21 cellular contexts compared by ENCODE assay signal in genomic region chr1:8276932-8277331, GRCh38. TPM values are rescaled to one million over a fixed set of nuclear protein-coding genes. Genes with fewer than 3 reads are reported as not detected.
DNase-seq lines count a peak whose midpoint lies in the region; ATAC-seq, FAIRE-seq and TF ChIP-seq lines count a peak whose summit lies in the region.
"Had no signal": no experiment of that assay in that cellular context is flagged by ENCODE, and none has a peak within 500 bp of the region (broad histone marks: within the 10 kb centered on the region; RNA-seq: fewer than 3 reads in every experiment).

No MANE protein-coding gene starts in this region.

- 0 out of 2 replicates have a peak overlapping the region, but pooled peaks have one; percentile 5 for H3K14ac ChIP-seq in H9 (ENCODE audit: insufficient read depth, low read length)

- no peak overlapping the region for H2BK15ac ChIP-seq in H9 (ENCODE audit: low read depth, low read length)

- no peak overlapping the region for H2BK20ac ChIP-seq in H9 (ENCODE audit: low read depth, low read length, poor library complexity, severe bottlenecking)

- no peaks in the 10 kb centered on the region for H3K79me2 ChIP-seq in H9 (ENCODE audit: insufficient read depth, low read length)
- no peaks in the 10 kb centered on the region for H3K79me2 ChIP-seq in astrocyte (ENCODE audit: insufficient read depth, low read length)

- H2BK12ac ChIP-seq in H9 (ENCODE audit: insufficient read length, low read depth, low read length), result no peak overlapping the region

- H2BK120ac ChIP-seq in H9 (ENCODE audit: low read depth, low read length, poor library complexity, severe bottlenecking), result no peak overlapping the region

- H3K27me3 Mint-ChIP-seq in activated CD4-positive, alpha-beta T cell treated with anti-CD3 and anti-CD28 coated beads for 36 hours, result peaks cover 12% of the 10 kb centered on the region
- peaks cover 13% of the 10 kb centered on the region for H3K27me3 Mint-ChIP-seq in activated CD4-positive, alpha-beta T cell treated with anti-CD3 and anti-CD28 coated beads, Interleukin-2, amount 10 ng/mL, durations not matched to agents 24 days and 14 days
- peaks cover 2% of the 10 kb centered on the region for H3K27me3 Mint-ChIP-seq in H9 (ENCODE audit: low read depth)
- peaks cover 5% of the 10 kb centered on the region for H3K27me3 Mint-ChIP-seq in astrocyte (ENCODE audit: low read depth, unreplicated experiment)
- H3K27me3 Mint-ChIP-seq in neural crest cell (ENCODE audit: low read depth), result peaks cover 9% of the 10 kb centered on the region

- H3K23ac ChIP-seq in H9 (ENCODE audit: insufficient read length, low read depth, low read length), result peak overlapping the region; percentile 12

- no peak overlapping the region for H3K18ac ChIP-seq in H9 (ENCODE audit: insufficient read length, low read depth, low read length)

- no peak overlapping the region for H3K4me3 Mint-ChIP-seq in activated CD4-positive, alpha-beta T cell treated with anti-CD3 and anti-CD28 coated beads for 36 hours
- H3K4me3 Mint-ChIP-seq in activated CD4-positive, alpha-beta T cell treated with anti-CD3 and anti-CD28 coated beads, Interleukin-2, amount 10 ng/mL, durations not matched to agents 24 days and 14 days, result no peak overlapping the region
- H3K4me3 Mint-ChIP-seq in H9 (no peak overlapping the region), astrocyte (ENCODE audit: unreplicated experiment) (no peak overlapping the region), neural crest cell (no peak overlapping the region)
- H3K4me3 Mint-ChIP-seq: CD4-positive, alpha-beta memory T cell had no signal

- H3K56ac ChIP-seq in H9 (ENCODE audit: insufficient read length, low read depth, low read length), result no peak overlapping the region

- H4K20me1 ChIP-seq in H9 (ENCODE audit: control insufficient read depth, insufficient read depth, insufficient read length) (no peaks in the 10 kb centered on the region), astrocyte (ENCODE audit: insufficient read depth, low read length) (no peaks in the 10 kb centered on the region)
- H4K20me1 ChIP-seq: BLaER1 had no signal

- no peak overlapping the region for H3K4ac ChIP-seq in H9 (ENCODE audit: low read depth, low read length)

- no peaks in the 10 kb centered on the region for H3K36me3 ChIP-seq in astrocyte (ENCODE audit: insufficient read depth, low read length)
- H3K36me3 ChIP-seq in HAP-1 (replicated peaks), result no peaks in the 10 kb centered on the region
- H3K36me3 ChIP-seq: BLaER1 had no signal

- H3K4me3 ChIP-seq in astrocyte (ENCODE audit: insufficient read depth, low read depth, low read length), result no peak overlapping the region
- no peak overlapping the region for H3K4me3 ChIP-seq in HAP-1
- H3K4me3 ChIP-seq: BLaER1, GM23248 had no signal

- no peak overlapping the region for H4K8ac ChIP-seq in H9 (replicated peaks; ENCODE audit: insufficient read length, low read depth, low read length)

- H2AFZ ChIP-seq in H9 (ENCODE audit: low read length) (no peak overlapping the region), astrocyte (ENCODE audit: low read depth, low read length) (no peak overlapping the region)
- H2AFZ ChIP-seq: GM23248 had no signal

- no peak for DNase-seq in activated CD4-positive, alpha-beta T cell treated with anti-CD3 and anti-CD28 coated beads for 36 hours
- no peak for DNase-seq in activated CD4-positive, alpha-beta T cell treated with anti-CD3 and anti-CD28 coated beads, Interleukin-2, amount 10 ng/mL, durations not matched to agents 24 days and 14 days
- DNase-seq in H9 (no peak), astrocyte (ENCODE audit: low read depth) (no peak), neural crest cell (ENCODE audit: low read depth, low spot score) (no peak), HAP-1 (ENCODE audit: low spot score in 2 of 2) (no peak), RPMI8226 (no peak)
- DNase-seq: ACHN; CD4-positive, alpha-beta memory T cell; KBM-7; MM.1S; NCI-H1048; NCI-H1417 treated with DMSO at 0.1 percent for 48 hours; NCI-H187; NCI-H446; NCI-H526; SHP77 had no signal

- H3K4me2 ChIP-seq in H9 (ENCODE audit: insufficient read depth, insufficient read length, low read length) (no peak overlapping the region), astrocyte (ENCODE audit: low read length) (no peak overlapping the region)
- H3K4me2 ChIP-seq: BLaER1 had no signal

- no peaks in the 10 kb centered on the region for H3K36me3 Mint-ChIP-seq in activated CD4-positive, alpha-beta T cell treated with anti-CD3 and anti-CD28 coated beads for 36 hours (ENCODE audit: low read depth)
- H3K36me3 Mint-ChIP-seq in activated CD4-positive, alpha-beta T cell treated with anti-CD3 and anti-CD28 coated beads, Interleukin-2, amount 10 ng/mL, durations not matched to agents 24 days and 14 days (ENCODE audit: low read depth), result no peaks in the 10 kb centered on the region
- H3K36me3 Mint-ChIP-seq in H9 (ENCODE audit: insufficient read depth in 1 of 3, low read depth in 3 of 3) (peaks cover 0 to 4% (median 2%) of the 10 kb centered on the region in 3 experiments; a peak in 3 of 7 replicates), astrocyte (ENCODE audit: low read depth, unreplicated experiment) (no peaks in the 10 kb centered on the region), neural crest cell (ENCODE audit: low read depth) (no peaks in the 10 kb centered on the region)
- H3K36me3 Mint-ChIP-seq: CD4-positive, alpha-beta memory T cell had no signal

- peaks cover 4% of the 10 kb centered on the region for H3K9me3 Mint-ChIP-seq in activated CD4-positive, alpha-beta T cell treated with anti-CD3 and anti-CD28 coated beads for 36 hours (ENCODE audit: low read depth)
- peaks cover 5% of the 10 kb centered on the region for H3K9me3 Mint-ChIP-seq in activated CD4-positive, alpha-beta T cell treated with anti-CD3 and anti-CD28 coated beads, Interleukin-2, amount 10 ng/mL, durations not matched to agents 24 days and 14 days
- H3K9me3 Mint-ChIP-seq in H9 (peaks cover 3 to 5% of the 10 kb centered on the region in 2 experiments; a peak in 2 of 5 replicates), astrocyte (ENCODE audit: unreplicated experiment) (no peaks in the 10 kb centered on the region), neural crest cell (peaks cover 8% of the 10 kb centered on the region)
- H3K9me3 Mint-ChIP-seq: CD4-positive, alpha-beta memory T cell had no signal

- no peak overlapping the region for H4K5ac ChIP-seq in H9 (ENCODE audit: insufficient read length, low read depth, low read length)

- H3K79me1 ChIP-seq in H9 (ENCODE audit: insufficient read depth, low read depth, low read length, poor library complexity, severe bottlenecking), result no peaks in the 10 kb centered on the region

- intact Hi-C loops in activated CD4-positive, alpha-beta T cell treated with anti-CD3 and anti-CD28 coated beads for 36 hours (cut with DNase I, micrococcal nuclease), result no loop called here
- intact Hi-C loops in activated CD4-positive, alpha-beta T cell treated with anti-CD3 and anti-CD28 coated beads, Interleukin-2, amount 10 ng/mL, durations not matched to agents 24 days and 14 days (cut with micrococcal nuclease), result no loop called here

- H3K23me2 ChIP-seq in H9 (ENCODE audit: insufficient read length, low read depth, low read length, poor library complexity, severe bottlenecking), result no peaks in the 10 kb centered on the region

- H3K27me3 ChIP-seq in H9 (ENCODE audit: insufficient read depth, low read length) (no peaks in the 10 kb centered on the region), astrocyte (ENCODE audit: insufficient read depth, low read length) (peaks cover 2% of the 10 kb centered on the region), HAP-1 (ENCODE audit: low read depth) (no peaks in the 10 kb centered on the region)
- H3K27me3 ChIP-seq: BLaER1 had no signal

- H2AK5ac ChIP-seq in H9 (ENCODE audit: insufficient read length, low read length), result no peak overlapping the region

- H3K27ac Mint-ChIP-seq in activated CD4-positive, alpha-beta T cell treated with anti-CD3 and anti-CD28 coated beads for 36 hours, result peak overlapping the region; percentile 52
- no peak overlapping the region for H3K27ac Mint-ChIP-seq in activated CD4-positive, alpha-beta T cell treated with anti-CD3 and anti-CD28 coated beads, Interleukin-2, amount 10 ng/mL, durations not matched to agents 24 days and 14 days
- peak overlapping the region in 1 of 3 experiments; percentile 5; a peak in 2 of 7 replicates for H3K27ac Mint-ChIP-seq in H9
- H3K27ac Mint-ChIP-seq in astrocyte (ENCODE audit: unreplicated experiment), result no peak overlapping the region
- H3K27ac Mint-ChIP-seq in neural crest cell (ENCODE audit: unreplicated experiment), result peak overlapping the region; percentile 83

- peak overlapping the region; percentile 26 for H2BK5ac ChIP-seq in H9 (ENCODE audit: insufficient read length, low read length)

- H3K9me3 ChIP-seq in H9 (ENCODE audit: control insufficient read depth, low read depth, low read length) (no peaks in the 10 kb centered on the region), astrocyte (ENCODE audit: insufficient read depth, low read depth, low read length) (no peaks in the 10 kb centered on the region), HAP-1 (no peaks in the 10 kb centered on the region)
- H3K9me3 ChIP-seq: BLaER1 had no signal

- peak; percentile 79 for FAIRE-seq in astrocyte (lab: Jason Lieb, UNC)

- CTCF ChIA-PET in activated CD4-positive, alpha-beta T cell treated with anti-CD3 and anti-CD28 coated beads for 36 hours (lab: Charles Lee), result interaction anchor here (0.7 kb wide), 1 partner anchor 500 kb away, joined by 3 read pairs; no protein-coding TSS in a partner anchor

- H3K4me1 Mint-ChIP-seq in activated CD4-positive, alpha-beta T cell treated with anti-CD3 and anti-CD28 coated beads for 36 hours, result peaks cover 2% of the 10 kb centered on the region
- H3K4me1 Mint-ChIP-seq in activated CD4-positive, alpha-beta T cell treated with anti-CD3 and anti-CD28 coated beads, Interleukin-2, amount 10 ng/mL, durations not matched to agents 24 days and 14 days, result peaks cover 2% of the 10 kb centered on the region
- peaks cover 4% of the 10 kb centered on the region in 2 experiments; a peak in 2 of 4 replicates for H3K4me1 Mint-ChIP-seq in H9
- no peaks in the 10 kb centered on the region for H3K4me1 Mint-ChIP-seq in astrocyte (ENCODE audit: low read depth, unreplicated experiment)
- peaks cover 5% of the 10 kb centered on the region for H3K4me1 Mint-ChIP-seq in neural crest cell

- ATAC-seq in activated CD4-positive, alpha-beta T cell treated with anti-CD3 and anti-CD28 coated beads for 36 hours, result no peak
- no peak for ATAC-seq in HG02642 (IDR thresholded peaks at IDR 0.05; ENCODE audit: poor library complexity, unreplicated experiment)

- H3K9ac ChIP-seq in H9 (ENCODE audit: extremely low read depth, insufficient read length, low read length) (no peak overlapping the region), astrocyte (ENCODE audit: low read length) (no peak overlapping the region)
- H3K9ac ChIP-seq: BLaER1, GM23248 had no signal

- no peak for TF ChIP-seq CTCF in H9 (conservative IDR thresholded peaks at IDR 0.05)
- TF ChIP-seq CTCF in astrocyte (IDR thresholded peaks at IDR 0.05; ENCODE audit: insufficient read depth, low read depth, low read length), result no peak
- no peak for TF ChIP-seq CTCF in neural crest cell (conservative IDR thresholded peaks at IDR 0.05)

- H3K27ac ChIP-seq in H9 (ENCODE audit: insufficient read length, low read depth, low read length) (no peak overlapping the region), astrocyte (ENCODE audit: low read depth, low read length) (no peak overlapping the region)
- H3K27ac ChIP-seq: 22Rv1, BLaER1, GM23248 had no signal

- H4K91ac ChIP-seq in H9 (ENCODE audit: insufficient read length, low read depth, low read length), result peak overlapping the region; percentile 64

- WGBS in H9 (ENCODE audit: extremely low coverage, insufficient read length, low lambda C conversion rate), result 100% methylated on average over 2 of the region's 4 CpGs

- in situ Hi-C loops in HAP-1 (cut with MboI; ENCODE audit: low sequenced_read_pairs), result no loop called here

- POLR2A ChIA-PET in activated CD4-positive, alpha-beta T cell treated with anti-CD3 and anti-CD28 coated beads for 36 hours (lab: Charles Lee), result no interaction called here

- no peak overlapping the region for H3T11ph ChIP-seq in H9 (ENCODE audit: low read length)

- H3K4me1 ChIP-seq in H9 (ENCODE audit: insufficient read depth, low read length) (no peaks in the 10 kb centered on the region; the same call in 1 of the 2 replicates), astrocyte (ENCODE audit: insufficient read depth, low read length) (no peaks in the 10 kb centered on the region), HAP-1 (no peaks in the 10 kb centered on the region)
- H3K4me1 ChIP-seq: BLaER1 had no signal

RNA-seq across cellular contexts. Expression of gene SLC45A1, which starts 41.0 kb away (rescaled TPM):
- total RNA-seq in activated CD4-positive, alpha-beta T cell treated with anti-CD3 and anti-CD28 coated beads for 36 hours, result under 1 TPM; 0.48 to 0.49 TPM
- 0.12 and 0.38 TPM in 2 replicates for total RNA-seq in activated CD4-positive, alpha-beta T cell treated with anti-CD3 and anti-CD28 coated beads, Interleukin-2, amount 10 ng/mL, durations not matched to agents 24 days and 14 days
- total RNA-seq in H9 (2021), result 0.63 and 1.1 TPM in 2 replicates
- 0.95 and 1.0 TPM in 2 replicates for total RNA-seq in astrocyte
- total RNA-seq in neural crest cell, result 2.5 TPM in 2 replicates

Comparison
In these comparisons a context has a peak if more than half of its experiments do, and no peak if none do; other contexts are left out.
1. H3K27ac Mint-ChIP-seq: peak in activated CD4-positive, alpha-beta T cell treated with anti-CD3 and anti-CD28 coated beads for 36 hours (single experiment) and neural crest cell (single experiment); none in activated CD4-positive, alpha-beta T cell treated with anti-CD3 and anti-CD28 coated beads, Interleukin-2, amount 10 ng/mL, durations not matched to agents 24 days and 14 days (single experiment) and astrocyte (single experiment).